8 cellular contexts compared by ENCODE assay signal in genomic region chr1:94801919-94802546, GRCh38. TPM values are rescaled to one million over a fixed set of nuclear protein-coding genes. Genes with fewer than 3 reads are reported as not detected.
DNase-seq lines count a peak whose midpoint lies in the region; ATAC-seq and TF ChIP-seq lines count a peak whose summit lies in the region.

No MANE protein-coding gene starts in this region.

- H3K4me2 ChIP-seq in MM.1S (ENCODE audit: low read depth, low read length): no peak overlapping the region

- no peaks in the 10 kb centered on the region for H3F3A ChIP-seq in MM.1S (ENCODE audit: insufficient read depth, low read length)

- peaks cover 7 to 9% (median 7%) of the 10 kb centered on the region in 3 donors for H3K4me1 Mint-ChIP-seq in naive B cell
- H3K4me1 Mint-ChIP-seq in activated T-helper 1 cell treated with anti-CD3 and anti-CD28 coated beads, Interleukin-12 subunit alpha, Interleukin-12 subunit beta, Interleukin-2, Interleukin-4 antibody, amounts not matched to agents 30 ng/mL and 10 ng/mL and 1 ng/mL, durations not matched to agents 14 hours and 24 hours and 36 hours (ENCODE audit: low read depth): peaks cover 6% of the 10 kb centered on the region

- peaks cover 0 to 14% (median 4%) of the 10 kb centered on the region in 3 donors for H3K27me3 Mint-ChIP-seq in naive B cell
- H3K27me3 Mint-ChIP-seq in activated T-helper 1 cell treated with anti-CD3 and anti-CD28 coated beads, Interleukin-12 subunit alpha, Interleukin-12 subunit beta, Interleukin-2, Interleukin-4 antibody, amounts not matched to agents 30 ng/mL and 10 ng/mL and 1 ng/mL, durations not matched to agents 14 hours and 24 hours and 36 hours (ENCODE audit: insufficient read depth): peaks cover 3% of the 10 kb centered on the region

- H4K20me1 ChIP-seq in MM.1S (ENCODE audit: insufficient read depth, low read length): no peaks in the 10 kb centered on the region

- no peaks in the 10 kb centered on the region for H3K4me1 ChIP-seq in MM.1S (ENCODE audit: low read length)

- peak overlapping the region in 3 of 6 donors; percentile 28 to 56 (median 42) for H3K27ac Mint-ChIP-seq in naive B cell
- H3K27ac Mint-ChIP-seq in activated T-helper 1 cell treated with anti-CD3 and anti-CD28 coated beads, Interleukin-12 subunit alpha, Interleukin-12 subunit beta, Interleukin-2, Interleukin-4 antibody, amounts not matched to agents 30 ng/mL and 10 ng/mL and 1 ng/mL, durations not matched to agents 14 hours and 24 hours and 36 hours: no peak overlapping the region

- H3K36me3 ChIP-seq in MM.1S (replicated peaks; ENCODE audit: insufficient read depth, low read length): no peaks in the 10 kb centered on the region

- ATAC-seq in GM21786 (IDR thresholded peaks at IDR 0.05; ENCODE audit: unreplicated experiment): peak; percentile 60
- peak; percentile 77 to 80 for ATAC-seq in naive B cell (ENCODE audit: low read depth in 2 of 2)

- no peaks in the 10 kb centered on the region for H3K9me2 ChIP-seq in MM.1S (replicated peaks; ENCODE audit: insufficient read depth, low read length)

- intact Hi-C loops in activated T-helper 1 cell treated with anti-CD3 and anti-CD28 coated beads, Interleukin-12 subunit alpha, Interleukin-12 subunit beta, Interleukin-2, Interleukin-4 antibody, amounts not matched to agents 30 ng/mL and 10 ng/mL and 1 ng/mL, durations not matched to agents 14 hours and 24 hours and 36 hours (cut with micrococcal nuclease): no loop called here

- H3K4me3 ChIP-seq in MM.1S (ENCODE audit: low read length) (no peak overlapping the region), epithelial cell of proximal tubule (ENCODE audit: low read depth, low read length) (peak overlapping the region; percentile 9)

- no peaks in the 10 kb centered on the region for H3K79me2 ChIP-seq in MM.1S (ENCODE audit: low read length)

- H3K9me3 ChIP-seq in MM.1S (replicated peaks; ENCODE audit: insufficient read depth, low read length): no peaks in the 10 kb centered on the region

- peak overlapping the region in 3 of 8 donors; percentile 17 to 26 (median 26) for H3K4me3 Mint-ChIP-seq in naive B cell
- H3K4me3 Mint-ChIP-seq in activated T-helper 1 cell treated with anti-CD3 and anti-CD28 coated beads, Interleukin-12 subunit alpha, Interleukin-12 subunit beta, Interleukin-2, Interleukin-4 antibody, amounts not matched to agents 30 ng/mL and 10 ng/mL and 1 ng/mL, durations not matched to agents 14 hours and 24 hours and 36 hours: no peak overlapping the region

- no peak overlapping the region for H3K9ac ChIP-seq in MM.1S (ENCODE audit: low read length)

- no peaks in the 10 kb centered on the region for H3K36me3 Mint-ChIP-seq in naive B cell
- H3K36me3 Mint-ChIP-seq in activated T-helper 1 cell treated with anti-CD3 and anti-CD28 coated beads, Interleukin-12 subunit alpha, Interleukin-12 subunit beta, Interleukin-2, Interleukin-4 antibody, amounts not matched to agents 30 ng/mL and 10 ng/mL and 1 ng/mL, durations not matched to agents 14 hours and 24 hours and 36 hours (ENCODE audit: low read depth): no peaks in the 10 kb centered on the region

- DNase-seq in GDM1 (lab: John Stamatoyannopoulos, UW): peak; percentile 44
- peak; percentile 26 for DNase-seq in MM.1S
- peak; percentile 74 for DNase-seq in SKM-1 (lab: John Stamatoyannopoulos, UW; ENCODE audit: unreplicated experiment)
- DNase-seq in epithelial cell of proximal tubule (ENCODE audit: low read depth): peak; percentile 69
- DNase-seq in naive B cell: peak; percentile 31
- no peak for DNase-seq in NCI-H1048 (lab: John Stamatoyannopoulos, UW)
- no peak for DNase-seq in activated T-helper 1 cell treated with anti-CD3 and anti-CD28 coated beads, Interleukin-12 subunit alpha, Interleukin-12 subunit beta, Interleukin-2, Interleukin-4 antibody, amounts not matched to agents 30 ng/mL and 10 ng/mL and 1 ng/mL, durations not matched to agents 14 hours and 24 hours and 36 hours (ENCODE audit: low spot score)

- no peaks in the 10 kb centered on the region for H3K9me3 Mint-ChIP-seq in naive B cell
- no peaks in the 10 kb centered on the region for H3K9me3 Mint-ChIP-seq in activated T-helper 1 cell treated with anti-CD3 and anti-CD28 coated beads, Interleukin-12 subunit alpha, Interleukin-12 subunit beta, Interleukin-2, Interleukin-4 antibody, amounts not matched to agents 30 ng/mL and 10 ng/mL and 1 ng/mL, durations not matched to agents 14 hours and 24 hours and 36 hours

- H3K27ac ChIP-seq in MM.1S (ENCODE audit: low read length): no peak overlapping the region

- 0 out of 2 replicates have a peak overlapping the region, but pooled peaks have one; percentile 23 for H2AFZ ChIP-seq in MM.1S (ENCODE audit: low read length)

- H3K27me3 ChIP-seq in MM.1S (replicated peaks; ENCODE audit: insufficient read depth, low read length): no peaks in the 10 kb centered on the region

- peak; percentile 16; the same call in 1 of the 2 replicates for TF ChIP-seq CTCF in MM.1S (IDR thresholded peaks at IDR 0.05; ENCODE audit: low read length)
- peak; percentile 69 for TF ChIP-seq CTCF in epithelial cell of proximal tubule (conservative IDR thresholded peaks at IDR 0.05; ENCODE audit: low read depth, low read length)

RNA-seq across cellular contexts. Expression of gene SLC44A3, which starts 18.1 kb away (rescaled TPM):
- 9.3 and 24.3 TPM in 2 replicates for total RNA-seq in epithelial cell of proximal tubule
- not detected for polyA plus RNA-seq in naive B cell (ENCODE audit: low read depth in 6 of 6)
- total RNA-seq in activated T-helper 1 cell treated with anti-CD3 and anti-CD28 coated beads, Interleukin-12 subunit alpha, Interleukin-12 subunit beta, Interleukin-2, Interleukin-4 antibody, amounts not matched to agents 30 ng/mL and 10 ng/mL and 1 ng/mL, durations not matched to agents 14 hours and 24 hours and 36 hours: not detected in 2 replicates

Comparison
In these comparisons a context has a peak if more than half of its experiments do, and no peak if none do; other contexts are left out.
1. DNase-seq: peak in GDM1 (single experiment), MM.1S (single experiment), SKM-1 (single experiment), epithelial cell of proximal tubule (single experiment) and naive B cell (single experiment); none in NCI-H1048 (single experiment) and activated T-helper 1 cell treated with anti-CD3 and anti-CD28 coated beads, Interleukin-12 subunit alpha, Interleukin-12 subunit beta, Interleukin-2, Interleukin-4 antibody, amounts not matched to agents 30 ng/mL and 10 ng/mL and 1 ng/mL, durations not matched to agents 14 hours and 24 hours and 36 hours (single experiment).
2. RNA of gene SLC44A3, which starts 18.1 kb away (total RNA-seq): 9.3 to 24.3 TPM in epithelial cell of proximal tubule; not detected in activated T-helper 1 cell treated with anti-CD3 and anti-CD28 coated beads, Interleukin-12 subunit alpha, Interleukin-12 subunit beta, Interleukin-2, Interleukin-4 antibody, amounts not matched to agents 30 ng/mL and 10 ng/mL and 1 ng/mL, durations not matched to agents 14 hours and 24 hours and 36 hours; every median in the first group is over 10 times any median in the second.